Comparison of ENCODE assay signal across 22 cellular contexts in the genomic region with DNA sequence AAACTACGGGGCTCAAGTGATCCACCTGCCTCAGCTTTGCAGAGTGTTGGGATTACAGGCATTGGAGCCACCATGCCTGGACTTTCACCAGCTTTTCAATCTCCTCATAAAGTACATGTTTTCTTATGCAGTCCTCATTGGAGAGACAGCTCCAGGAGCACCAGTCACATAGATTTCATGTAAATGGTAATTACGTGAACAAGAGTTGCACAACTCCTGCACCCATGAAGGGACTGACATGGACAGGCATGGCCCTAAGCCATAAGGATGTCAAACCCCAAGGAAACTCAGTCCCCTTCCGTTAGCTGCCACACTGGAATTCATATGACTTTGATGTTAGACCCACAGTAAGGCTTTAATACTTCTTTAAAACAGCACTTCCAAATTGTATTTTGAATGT. TPM values are rescaled to one million over a fixed set of nuclear protein-coding genes. Genes with fewer than 3 reads are reported as not detected.
"Had no signal": no experiment of that assay in that cellular context is flagged by ENCODE, and none has a peak within 500 bp of the region (broad histone marks: within the 10 kb centered on the region; RNA-seq: fewer than 3 reads in every experiment).

No MANE protein-coding gene starts in this region.

- H3K27me3 ChIP-seq: vagina had no signal

- H3K9me3 Mint-ChIP-seq: nephron had no signal

- H3K36me3 Mint-ChIP-seq: naive B cell had no signal

- H3K9me3 ChIP-seq: left ventricle myocardium inferior, lower lobe of right lung, neutrophil, psoas muscle, stomach, upper lobe of right lung, vagina had no signal

- H3K4me1 ChIP-seq: foreskin keratinocyte, lower lobe of right lung, psoas muscle, upper lobe of right lung, vagina had no signal

- H3K4me3 Mint-ChIP-seq: endodermal cell, naive B cell, nephron had no signal

- H3K27ac ChIP-seq: coronary artery, foreskin keratinocyte, left ventricle myocardium inferior, lower lobe of right lung, neutrophil, psoas muscle, skin epidermis, stomach, upper lobe of right lung, vagina had no signal

- H3K27ac Mint-ChIP-seq: endodermal cell, nephron had no signal

- H3K36me3 ChIP-seq: left ventricle myocardium inferior, lower lobe of right lung, neutrophil, stomach, upper lobe of right lung, vagina had no signal

- DNase-seq: effector CD4-positive, alpha-beta T cell; endodermal cell; erythroblast; foreskin keratinocyte; kidney; left cardiac atrium; left ventricle myocardium inferior; lower lobe of right lung; mesenchymal stem cell; naive B cell; psoas muscle; retina; stimulated activated CD4-positive, alpha-beta T cell treated with anti-CD3 and anti-CD28 coated beads, Interleukin-12 subunit alpha, Interleukin-12 subunit beta, amount 100 ng/mL, for 4 hours; stimulated activated naive CD4-positive, alpha-beta T cell; stomach; substantia nigra; upper lobe of right lung had no signal

- H3K4me3 ChIP-seq: coronary artery, left ventricle myocardium inferior, lower lobe of right lung, psoas muscle, skin epidermis, stomach, upper lobe of right lung, vagina had no signal

RNA-seq across cellular contexts. Expression of a gene that starts 7.6 kb away (rescaled TPM):
- total RNA-seq: left ventricle myocardium inferior had no signal
